In the genomic region with DNA sequence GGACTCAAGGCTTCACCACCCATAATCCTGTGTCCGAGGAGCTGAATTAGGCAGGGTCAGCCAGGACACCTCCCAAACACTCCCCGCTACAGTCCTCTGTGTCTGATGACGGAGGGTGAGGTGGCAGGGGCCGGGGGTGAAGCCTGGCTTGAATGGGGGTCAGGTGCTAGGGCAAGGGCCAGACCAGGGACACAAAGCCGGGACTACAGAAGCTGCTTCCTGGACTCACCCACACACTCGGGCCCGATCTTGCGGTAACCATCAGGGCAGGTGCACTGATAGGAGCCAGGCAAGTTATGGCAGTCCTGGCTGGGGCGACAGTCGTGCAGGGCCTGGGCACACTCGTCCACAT, we compare ENCODE assay signal across 18 cellular contexts. TPM values are rescaled to one million over a fixed set of nuclear protein-coding genes. Genes with fewer than 3 reads are reported as not detected.
DNase-seq lines count a peak whose midpoint lies in the region; TF ChIP-seq lines count a peak whose summit lies in the region.
"Had no signal": no experiment of that assay in that cellular context is flagged by ENCODE, and none has a peak within 500 bp of the region (broad histone marks: within the 10 kb centered on the region; RNA-seq: fewer than 3 reads in every experiment).

No MANE protein-coding gene starts in this region.

- intact Hi-C loops in A673 (cut with micrococcal nuclease; ENCODE audit: unreplicated experiment), result no loop called here

- POLR2A ChIA-PET in A673 (lab: Charles Lee; ENCODE audit: low non-redundant PET), result interaction anchor here (0.6 to 1.2 kb wide), 2 partner anchors 10 to 44 kb away, joined by 3 to 4 read pairs; a partner anchor contains a TSS

- TF ChIP-seq CTCF in A673 (conservative IDR thresholded peaks at IDR 0.05; ENCODE audit: low read depth, low read length) (no peak), coronary artery (IDR thresholded peaks at IDR 0.05) (no peak), nephron progenitor cell (IDR thresholded peaks at IDR 0.05) (no peak)

- H3K36me3 ChIP-seq in A673 (ENCODE audit: insufficient read depth, low read length, poor library complexity, severe bottlenecking), result peaks cover 34% of the 10 kb centered on the region

- peaks cover 7% of the 10 kb centered on the region for H3K36me3 Mint-ChIP-seq in nephron progenitor cell (ENCODE audit: low read depth)

- H3K27ac ChIP-seq in A673 (ENCODE audit: low read depth, low read length, poor library complexity, severe bottlenecking) (peak overlapping the region; percentile 75), coronary artery (peak overlapping the region in 1 of 2 donors; percentile 95)

- H3K9me3 Mint-ChIP-seq in nephron progenitor cell, result no peaks in the 10 kb centered on the region
- H3K9me3 Mint-ChIP-seq: CD8-positive, alpha-beta T cell; central memory CD8-positive, alpha-beta T cell; H9; memory B cell had no signal

- peaks cover 46% of the 10 kb centered on the region for H3K4me1 Mint-ChIP-seq in nephron progenitor cell

- H3K27me3 Mint-ChIP-seq in nephron progenitor cell (ENCODE audit: low read depth, poor library complexity), result no peaks in the 10 kb centered on the region
- H3K27me3 Mint-ChIP-seq: central memory CD8-positive, alpha-beta T cell; memory B cell had no signal

- H3K9me3 ChIP-seq in A673 (ENCODE audit: low read depth, low read length, poor library complexity, severe bottlenecking), result no peaks in the 10 kb centered on the region
- H3K9me3 ChIP-seq: Peyer's patch had no signal

- no peaks in the 10 kb centered on the region for H3K27me3 ChIP-seq in A673 (replicated peaks; ENCODE audit: insufficient read depth, low read depth, low read length, poor library complexity)
- H3K27me3 ChIP-seq: Peyer's patch had no signal

- H3K27ac Mint-ChIP-seq in nephron progenitor cell, result no peak overlapping the region
- H3K27ac Mint-ChIP-seq: CD8-positive, alpha-beta T cell; H9; memory B cell had no signal

- no TSS peak for BruUV-seq in A673 (replicated peaks; lab: Mats Ljungman, UMichigan)

- DNase-seq in A673 (ENCODE audit: low spot score) (no peak), COLO668 (lab: John Stamatoyannopoulos, UW; ENCODE audit: unreplicated experiment) (peak; percentile 44), coronary artery (ENCODE audit: low spot score) (no peak), nephron progenitor cell (no peak), DMS53 treated with DMSO at 0.1 percent for 48 hours (lab: John Stamatoyannopoulos, UW; ENCODE audit: unreplicated experiment) (no peak), NCI-H345 treated with DMSO at 0.1 percent for 48 hours (lab: John Stamatoyannopoulos, UW; ENCODE audit: unreplicated experiment) (no peak), globus pallidus (ENCODE audit: low spot score) (no peak)
- no peak for DNase-seq in effector CD4-positive, alpha-beta T cell
- DNase-seq: activated CD8-positive, alpha-beta memory T cell treated with anti-CD3 and anti-CD28 coated beads for 24 hours; activated naive CD4-positive, alpha-beta T cell; erythroblast; H9; stimulated activated CD4-positive, alpha-beta T cell treated with anti-CD3 and anti-CD28 coated beads, Interleukin-2, amount 100 ng/mL, for 48 hours had no signal

- peaks cover 24% of the 10 kb centered on the region for H3K4me1 ChIP-seq in A673 (ENCODE audit: insufficient read depth, low read length, poor library complexity, severe bottlenecking)

- CTCF ChIA-PET in A673 (lab: Charles Lee), result interaction anchor here (1.1 to 4.1 kb wide), 3 partner anchors 10 to 18 kb away, joined by 4 to 16 read pairs (median 8); a partner anchor contains a TSS

- H3K4me3 ChIP-seq in A673 (ENCODE audit: low read depth, low read length, poor library complexity, severe bottlenecking) (no peak overlapping the region), coronary artery (peak overlapping the region; percentile 84)
- H3K4me3 ChIP-seq: Peyer's patch had no signal

- H3K4me3 Mint-ChIP-seq in nephron progenitor cell, result peak overlapping the region; percentile 85
- H3K4me3 Mint-ChIP-seq: CD8-positive, alpha-beta T cell; memory B cell had no signal

RNA-seq across cellular contexts. Expression of a gene that starts 2.3 kb away (rescaled TPM):
- 31.2 and 37.6 TPM in 2 replicates for total RNA-seq in A673 (2021)

RNA-seq across cellular contexts. Expression of a gene that starts 9.4 kb away (rescaled TPM):
- total RNA-seq in A673 (2021), result not detected in 2 replicates
- total RNA-seq: H9, pulmonary artery endothelial cell had no signal

RNA-seq across cellular contexts. Expression of a gene that starts 10.1 kb away (rescaled TPM):
- total RNA-seq in A673 (2021), result 64.6 and 77.4 TPM in 2 replicates

RNA-seq across cellular contexts. Expression of a gene that starts 12.3 kb away (rescaled TPM):
- 1,449 and 1,649 TPM in 2 replicates for total RNA-seq in A673 (2021)

RNA-seq across cellular contexts. Expression of a gene that starts 18.0 kb away (rescaled TPM):
- 98.5 and 116 TPM in 2 replicates for total RNA-seq in A673 (2021)
